In the genomic region with DNA sequence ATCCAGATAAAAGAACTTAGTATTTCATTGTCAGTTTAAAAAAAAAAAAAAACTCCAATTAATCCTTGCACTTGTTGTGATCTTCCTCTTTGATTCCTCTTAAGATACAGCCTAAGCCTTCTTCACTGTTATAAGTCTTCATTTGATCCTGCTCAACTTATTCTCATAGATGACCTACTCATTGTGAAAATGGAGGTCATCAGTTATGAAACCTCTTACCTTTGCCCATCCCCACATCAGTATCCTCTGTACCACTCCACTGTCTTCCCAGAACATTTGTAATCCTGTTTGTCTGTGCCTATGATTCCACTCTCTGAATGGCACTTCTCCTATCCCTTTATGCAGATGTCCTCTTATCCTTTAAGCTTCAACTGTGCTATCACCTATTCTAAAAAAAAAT, we compare ENCODE assay signal across 16 cellular contexts. TPM values are rescaled to one million over a fixed set of nuclear protein-coding genes. Genes with fewer than 3 reads are reported as not detected.
DNase-seq lines count a peak whose midpoint lies in the region; ATAC-seq, FAIRE-seq and TF ChIP-seq lines count a peak whose summit lies in the region.
"Had no signal": no experiment of that assay in that cellular context is flagged by ENCODE, and none has a peak within 500 bp of the region (broad histone marks: within the 10 kb centered on the region; RNA-seq: fewer than 3 reads in every experiment).

No MANE protein-coding gene starts in this region.

- POLR2A ChIA-PET in CD8-positive, alpha-beta T cell (lab: Charles Lee): interaction anchor here (0.8 kb wide), 1 partner anchor 13 kb away, joined by 3 read pairs; no protein-coding TSS in a partner anchor
- POLR2A ChIA-PET in GM12878 (lab: Charles Lee): no interaction called here
- POLR2A ChIA-PET in naive thymus-derived CD4-positive, alpha-beta T cell (lab: Charles Lee): no interaction called here

- intact Hi-C loops in CD8-positive, alpha-beta T cell (cut with DNase I, micrococcal nuclease): loop anchor here (1.0 to 2.0 kb wide), 2 partner anchors 581 to 583 kb away; no protein-coding TSS in a partner anchor
- intact Hi-C loops in GM12878 (cut with micrococcal nuclease; ENCODE audit: unreplicated experiment): loop anchor here (1.0 to 10.0 kb wide), 2 partner anchors 201 to 583 kb away; no protein-coding TSS in a partner anchor
- intact Hi-C loops in naive thymus-derived CD4-positive, alpha-beta T cell (cut with micrococcal nuclease): loop anchor here (1.0 to 10.0 kb wide), 7 partner anchors 18 to 583 kb away; partner anchors contain the start of genes ODR4 (in 1 of the 2), PTGS2 (in 1 of the 2) and TPR (in 1 of the 2)

- H3K9me3 Mint-ChIP-seq in CD8-positive, alpha-beta T cell: no peaks in the 10 kb centered on the region
- H3K9me3 Mint-ChIP-seq in naive thymus-derived CD4-positive, alpha-beta T cell: no peaks in the 10 kb centered on the region

- no peak overlapping the region for H3K4me3 ChIP-seq in CD8-positive, alpha-beta T cell (ENCODE audit: low read depth, low read length)
- no peak overlapping the region for H3K4me3 ChIP-seq in GM12878
- no peak overlapping the region for H3K4me3 ChIP-seq in naive thymus-derived CD4-positive, alpha-beta T cell (ENCODE audit: low read length)
- H3K4me3 ChIP-seq: BLaER1, GM23248 had no signal

- no peak overlapping the region for H3K4me2 ChIP-seq in GM12878 (ENCODE audit: control insufficient read depth, insufficient read depth)
- H3K4me2 ChIP-seq: BLaER1 had no signal

- no peaks in the 10 kb centered on the region for H3K79me2 ChIP-seq in GM12878 (ENCODE audit: control insufficient read depth, insufficient read depth, low read length)

- H3K36me3 Mint-ChIP-seq in CD8-positive, alpha-beta T cell: peaks cover 58% of the 10 kb centered on the region
- H3K36me3 Mint-ChIP-seq in naive thymus-derived CD4-positive, alpha-beta T cell: peaks cover 4 to 33% (median 16%) of the 10 kb centered on the region in 5 donors

- H3K27me3 Mint-ChIP-seq in CD8-positive, alpha-beta T cell (ENCODE audit: low read depth): no peaks in the 10 kb centered on the region
- no peaks in the 10 kb centered on the region for H3K27me3 Mint-ChIP-seq in naive thymus-derived CD4-positive, alpha-beta T cell

- in situ Hi-C loops in GM12878 (cut with MboI): loop anchor here (10.0 kb wide), 1 partner anchor 581 kb away; no protein-coding TSS in a partner anchor

- H3K4me3 Mint-ChIP-seq in CD8-positive, alpha-beta T cell: no peak overlapping the region
- H3K4me3 Mint-ChIP-seq in naive thymus-derived CD4-positive, alpha-beta T cell: no peak overlapping the region

- H3K4me1 Mint-ChIP-seq in CD8-positive, alpha-beta T cell (ENCODE audit: low read depth): peaks cover 4% of the 10 kb centered on the region
- H3K4me1 Mint-ChIP-seq in naive thymus-derived CD4-positive, alpha-beta T cell: peaks cover 0 to 10% (median 0%) of the 10 kb centered on the region in 7 donors

- no peak for TF ChIP-seq EP300 in GM12878 (IDR thresholded peaks at IDR 0.05; ENCODE audit: borderline replicate concordance in 1 of 2, control insufficient read depth in 1 of 2, low read depth in 2 of 2, low read length in 2 of 2)

- CTCF ChIA-PET in CD8-positive, alpha-beta T cell (lab: Charles Lee): interaction anchor here (0.6 to 1.3 kb wide), 3 partner anchors 11 to 583 kb away, joined by 3 to 5 read pairs (median 4); no protein-coding TSS in a partner anchor
- CTCF ChIA-PET in GM12878 (lab: Yijun Ruan, JAX): interaction anchor here (0.7 to 1.5 kb wide), 21 partner anchors 8 to 637 kb away, joined by 3 to 11 read pairs (median 4); partner anchors contain the start of genes ODR4, PTGS2 and TPR
- CTCF ChIA-PET in naive thymus-derived CD4-positive, alpha-beta T cell (lab: Charles Lee): no interaction called here

- peak overlapping the region; percentile 1 for H3K27ac Mint-ChIP-seq in CD8-positive, alpha-beta T cell
- peak overlapping the region in 5 of 9 donors; percentile 6 to 78 (median 50) for H3K27ac Mint-ChIP-seq in naive thymus-derived CD4-positive, alpha-beta T cell

- SMC1A ChIA-PET in GM12878 (lab: Charles Lee; ENCODE audit: uncharacterized antibody, unreplicated experiment): interaction anchor here (0.8 to 1.5 kb wide), 10 partner anchors 10 to 592 kb away, joined by 3 to 5 read pairs (median 3); no protein-coding TSS in a partner anchor

- TF ChIP-seq RAD21 in GM12878 (IDR thresholded peaks at IDR 0.05; ENCODE audit: insufficient read depth, low read depth, low read length): no peak

- DNase-seq in CD8-positive, alpha-beta T cell: no peak
- DNase-seq in NCI-H82 (lab: John Stamatoyannopoulos, UW): peak; percentile 92
- no peak for DNase-seq in GM12878 (ENCODE audit: low read depth, low spot score)
- DNase-seq in naive thymus-derived CD4-positive, alpha-beta T cell: no peak
- DNase-seq in T-helper 2 cell: no peak
- no peak for DNase-seq in activated gamma-delta T cell treated with Interleukin-2 at 50 U/mL for 16 hours
- DNase-seq: 8988T, DND-41, GDM1, GM23248, IMR-90 had no signal

- no peak overlapping the region for H3K9ac ChIP-seq in GM12878 (ENCODE audit: control insufficient read depth, insufficient read depth, low read length)
- H3K9ac ChIP-seq: BLaER1, GM23248 had no signal

- H3K27me3 ChIP-seq in CD8-positive, alpha-beta T cell (ENCODE audit: insufficient read depth, low read length): no peaks in the 10 kb centered on the region
- H3K27me3 ChIP-seq in GM12878 (replicated peaks in 1 of 2; ENCODE audit: control insufficient read depth in 2 of 2, insufficient read depth in 2 of 2, low read length in 1 of 2): no peaks in the 10 kb centered on the region
- no peaks in the 10 kb centered on the region for H3K27me3 ChIP-seq in naive thymus-derived CD4-positive, alpha-beta T cell (ENCODE audit: control insufficient read depth in 2 of 2, insufficient read depth in 2 of 2, low read length in 2 of 2)
- H3K27me3 ChIP-seq: BLaER1 had no signal

- TF ChIP-seq CTCF in CD8-positive, alpha-beta T cell (IDR thresholded peaks at IDR 0.05): no peak
- no peak for TF ChIP-seq CTCF in GM12878 (IDR thresholded peaks at IDR 0.05 in 2 of 3, conservative IDR thresholded peaks at IDR 0.05 in 1 of 3; ENCODE audit: control insufficient read depth in 2 of 3, extremely low read depth in 1 of 3, insufficient read depth in 1 of 3, low read depth in 3 of 3, low read length in 3 of 3)

- no peak for ATAC-seq in CD8-positive, alpha-beta T cell
- peak; percentile 51; the same call in 2 of the 3 replicates for ATAC-seq in GM12878
- ATAC-seq in naive thymus-derived CD4-positive, alpha-beta T cell: no peak
- ATAC-seq in HG03457 (IDR thresholded peaks at IDR 0.05; ENCODE audit: unreplicated experiment): no peak
- ATAC-seq in GM19324 (IDR thresholded peaks at IDR 0.05; ENCODE audit: low FRiP score, unreplicated experiment): no peak

- RAD21 ChIA-PET in GM12878 (lab: Charles Lee; ENCODE audit: unreplicated experiment): interaction anchor here (0.6 to 2.0 kb wide), 7 partner anchors 10 to 583 kb away, joined by 3 to 11 read pairs (median 5); no protein-coding TSS in a partner anchor

- no TSS peak for BruUV-seq in GM12878 (replicated peaks; lab: Mats Ljungman, UMichigan)

- no peaks in the 10 kb centered on the region for H3K9me3 ChIP-seq in CD8-positive, alpha-beta T cell (ENCODE audit: low read length)
- H3K9me3 ChIP-seq in GM12878 (replicated peaks; ENCODE audit: control insufficient read depth, insufficient read depth, low read length): no peaks in the 10 kb centered on the region
- H3K9me3 ChIP-seq in naive thymus-derived CD4-positive, alpha-beta T cell (ENCODE audit: control insufficient read depth in 2 of 3, low read length in 3 of 3): no peaks in the 10 kb centered on the region
- H3K9me3 ChIP-seq: BLaER1 had no signal

- no peak overlapping the region for H3K27ac ChIP-seq in CD8-positive, alpha-beta T cell (ENCODE audit: low read depth, low read length)
- H3K27ac ChIP-seq in GM12878 (ENCODE audit: control insufficient read depth, insufficient read depth): no peak overlapping the region
- no peak overlapping the region for H3K27ac ChIP-seq in naive thymus-derived CD4-positive, alpha-beta T cell (ENCODE audit: low read depth, low read length)
- H3K27ac ChIP-seq: BLaER1, GM23248 had no signal

- no peaks in the 10 kb centered on the region for H3K4me1 ChIP-seq in CD8-positive, alpha-beta T cell (ENCODE audit: insufficient read depth, low read length)
- H3K4me1 ChIP-seq in GM12878 (ENCODE audit: control insufficient read depth, insufficient read depth, low read length): no peaks in the 10 kb centered on the region
- no peaks in the 10 kb centered on the region for H3K4me1 ChIP-seq in naive thymus-derived CD4-positive, alpha-beta T cell (ENCODE audit: control insufficient read depth in 2 of 2, insufficient read depth in 2 of 2, low read length in 2 of 2)
- H3K4me1 ChIP-seq: BLaER1 had no signal

- no peak for TF ChIP-seq POLR2A in GM12878 (IDR thresholded peaks at IDR 0.05; ENCODE audit: low read depth, low read length)

- H3K36me3 ChIP-seq in CD8-positive, alpha-beta T cell (ENCODE audit: insufficient read depth, low read length): peaks cover 19% of the 10 kb centered on the region
- H3K36me3 ChIP-seq in GM12878 (ENCODE audit: control insufficient read depth in 2 of 2, insufficient read depth in 2 of 2, low read length in 1 of 2): peaks cover 0 to 7% of the 10 kb centered on the region in 2 experiments; a peak in 1 of 4 replicates
- H3K36me3 ChIP-seq in naive thymus-derived CD4-positive, alpha-beta T cell (ENCODE audit: control insufficient read depth in 2 of 3, insufficient read depth in 3 of 3, low read length in 3 of 3): peaks cover 0 to 32% (median 3%) of the 10 kb centered on the region in 3 experiments

- H2AFZ ChIP-seq in GM12878 (ENCODE audit: control insufficient read depth, low read depth, low read length): no peak overlapping the region
- H2AFZ ChIP-seq: GM23248 had no signal

- no peaks in the 10 kb centered on the region for H4K20me1 ChIP-seq in GM12878 (ENCODE audit: control insufficient read depth, insufficient read depth)
- H4K20me1 ChIP-seq: BLaER1 had no signal

- no peak for FAIRE-seq in GM12878 (lab: Jason Lieb, UNC)
- FAIRE-seq: H54 had no signal

RNA-seq across cellular contexts. Expression of gene ODR4, which starts 28.0 kb away (rescaled TPM):
- 10 to 100 TPM; 25.4 to 28.7 TPM for total RNA-seq in CD8-positive, alpha-beta T cell
- total RNA-seq in GM12878 (2013; cell fraction: nucleolus; rRNA removed): 67.2 and 68.2 TPM in 2 replicates
- 10.6 and 10.7 TPM in 2 replicates for total RNA-seq in GM12878 (2014; rRNA removed)
- total RNA-seq in GM12878 (2014; rRNA removed; fragmentation: Illumina TruSeq; extraction: Trizol): 15.1 and 16.3 TPM in 2 replicates
- total RNA-seq in GM12878 (2021): 12.3 TPM in 2 replicates
- polyA plus RNA-seq in GM12878 (2011; ENCODE audit: low read depth): 3.6 TPM
- 14.1 and 26.1 TPM in 2 replicates for polyA plus RNA-seq in GM12878 (2011; rRNA removed)
- 3.8 and 4.4 TPM in 2 replicates for polyA plus RNA-seq in GM12878 (2011; cell fraction: cytosol; rRNA removed)
- 12.8 and 17.3 TPM in 2 replicates for polyA plus RNA-seq in GM12878 (2011; cell fraction: nucleus; rRNA removed)
- polyA plus RNA-seq in GM12878 (2012): 8.6 and 9.5 TPM in 2 replicates
- 11.8 and 16.3 TPM in 2 replicates for polyA plus RNA-seq in GM12878 (2014; fragmentation: Illumina TruSeq; extraction: Trizol)
- polyA plus RNA-seq in GM12878 (2014; fragmentation: Nextera tagmentation; extraction: Ambion mirVana): 10 to 100 TPM; 12.6 to 15.4 TPM
- 10.4 and 11.0 TPM in 2 replicates for polyA plus RNA-seq in GM12878 (2014; rRNA removed)
- 10 to 100 TPM; 19.3 to 19.4 TPM for polyA plus RNA-seq in GM12878 (2016; fragmentation: Nextera tagmentation; extraction: Ambion mirVana)
- 8.6 and 11.1 TPM in 2 replicates for polyA minus RNA-seq in GM12878 (2011; rRNA and poly(A)+ RNA removed)
- 2.5 and 4.6 TPM in 2 replicates for polyA minus RNA-seq in GM12878 (2011; cell fraction: cytosol; rRNA and poly(A)+ RNA removed)
- polyA minus RNA-seq in GM12878 (2011; cell fraction: nucleus; rRNA and poly(A)+ RNA removed): 11.7 and 14.7 TPM in 2 replicates
- total RNA-seq in naive thymus-derived CD4-positive, alpha-beta T cell: 10 to 100 TPM; 13.6 to 19.6 (median 18.3) TPM
- polyA plus RNA-seq in naive thymus-derived CD4-positive, alpha-beta T cell: 1 to 10 TPM; 5.3 to 6.8 TPM

RNA-seq across cellular contexts. Expression of gene TPR, which starts 28.6 kb away (rescaled TPM):
- 10 to 100 TPM; 89.3 to 98.0 TPM for total RNA-seq in CD8-positive, alpha-beta T cell
- total RNA-seq in GM12878 (2013; cell fraction: nucleolus; rRNA removed): 156 and 173 TPM in 2 replicates
- total RNA-seq in GM12878 (2014; rRNA removed) (103 and 108 TPM in 2 replicates), GM12878 (2014; rRNA removed; fragmentation: Illumina TruSeq; extraction: Trizol) (90.7 and 93.8 TPM in 2 replicates), GM12878 (2021) (94.3 and 103 TPM in 2 replicates)
- 23.1 TPM for polyA plus RNA-seq in GM12878 (2011; ENCODE audit: low read depth)
- polyA plus RNA-seq in GM12878 (2011; rRNA removed) (70.5 and 93.6 TPM in 2 replicates), GM12878 (2014; fragmentation: Illumina TruSeq; extraction: Trizol) (86.4 and 89.5 TPM in 2 replicates), GM12878 (2014; fragmentation: Nextera tagmentation; extraction: Ambion mirVana) (10 to 100 TPM; 30.9 to 37.2 TPM), GM12878 (2014; rRNA removed) (62.3 and 68.1 TPM in 2 replicates), GM12878 (2016; fragmentation: Nextera tagmentation; extraction: Ambion mirVana) (100 to 1,000 TPM; 117 to 122 TPM)
- polyA plus RNA-seq in GM12878 (2011; cell fraction: cytosol; rRNA removed): 63.0 and 74.4 TPM in 2 replicates
- polyA plus RNA-seq in GM12878 (2011; cell fraction: nucleus; rRNA removed): 135 and 140 TPM in 2 replicates
- 32.0 and 43.9 TPM in 2 replicates for polyA plus RNA-seq in GM12878 (2012)
- polyA minus RNA-seq in GM12878 (2011; rRNA and poly(A)+ RNA removed): 121 and 130 TPM in 2 replicates
- 39.6 and 44.7 TPM in 2 replicates for polyA minus RNA-seq in GM12878 (2011; cell fraction: cytosol; rRNA and poly(A)+ RNA removed)
- polyA minus RNA-seq in GM12878 (2011; cell fraction: nucleus; rRNA and poly(A)+ RNA removed): 67.6 and 101 TPM in 2 replicates
- 100 to 1,000 TPM; 118 to 195 (median 158) TPM for total RNA-seq in naive thymus-derived CD4-positive, alpha-beta T cell
- polyA plus RNA-seq in naive thymus-derived CD4-positive, alpha-beta T cell: 10 to 100 TPM; 40.3 to 76.2 TPM

RNA-seq across cellular contexts. Expression of gene PDC, which starts 57.3 kb away (rescaled TPM):
- total RNA-seq in CD8-positive, alpha-beta T cell: not detected
- total RNA-seq in GM12878 (2013; cell fraction: nucleolus; rRNA removed): 0.48 TPM in 1 of 2 replicates, not detected in the other
- total RNA-seq in GM12878 (2014; rRNA removed) (not detected in 2 replicates), GM12878 (2014; rRNA removed; fragmentation: Illumina TruSeq; extraction: Trizol) (not detected in 2 replicates), GM12878 (2021) (not detected in 2 replicates)
- polyA plus RNA-seq in GM12878 (2011; ENCODE audit: low read depth): not detected
- polyA plus RNA-seq in GM12878 (2011; rRNA removed) (not detected in 2 replicates), GM12878 (2014; fragmentation: Illumina TruSeq; extraction: Trizol) (not detected in 2 replicates), GM12878 (2014; fragmentation: Nextera tagmentation; extraction: Ambion mirVana) (under 1 TPM in 1 of 2 experiments, not detected in 1; 0.11 TPM), GM12878 (2014; rRNA removed) (not detected in 2 replicates), GM12878 (2016; fragmentation: Nextera tagmentation; extraction: Ambion mirVana) (not detected)
- not detected in 2 replicates for polyA plus RNA-seq in GM12878 (2011; cell fraction: cytosol; rRNA removed)
- polyA plus RNA-seq in GM12878 (2011; cell fraction: nucleus; rRNA removed): not detected in 2 replicates
- polyA plus RNA-seq in GM12878 (2012): 0.15 TPM in 1 of 2 replicates, not detected in the other
- not detected in 2 replicates for polyA minus RNA-seq in GM12878 (2011; rRNA and poly(A)+ RNA removed)
- not detected in 2 replicates for polyA minus RNA-seq in GM12878 (2011; cell fraction: cytosol; rRNA and poly(A)+ RNA removed)
- not detected in 2 replicates for polyA minus RNA-seq in GM12878 (2011; cell fraction: nucleus; rRNA and poly(A)+ RNA removed)
- total RNA-seq in naive thymus-derived CD4-positive, alpha-beta T cell: not detected
- polyA plus RNA-seq in naive thymus-derived CD4-positive, alpha-beta T cell: not detected
- total RNA-seq: GM23248, HT-29, IMR-90 had no signal
- polyA plus RNA-seq: IMR-90 had no signal
